20 cellular contexts compared by ENCODE assay signal in genomic region chr2:76461431-76461830, GRCh38.
"Had no signal": no experiment of that assay in that cellular context is flagged by ENCODE, and none has a peak within 500 bp of the region (broad histone marks: within the 10 kb centered on the region; RNA-seq: fewer than 3 reads in every experiment).

No MANE protein-coding gene starts in this region.

- DNase-seq: colonic mucosa; cortex of kidney; dermis blood vessel endothelial cell; dorsolateral prefrontal cortex; effector CD4-positive, alpha-beta T cell; effector CD8-positive, alpha-beta T cell; effector memory CD4-positive, alpha-beta T cell; effector memory CD8-positive, alpha-beta T cell; endodermal cell; erythroblast; esophagus squamous epithelium; foreskin fibroblast; foreskin keratinocyte; foreskin melanocyte; gastrocnemius medialis; glutamatergic neuron; heart left ventricle; heart right ventricle had no signal

- ATAC-seq: effector memory CD8-positive, alpha-beta T cell; esophagus mucosa; foreskin keratinocyte; gastrocnemius medialis; gastroesophageal sphincter; heart left ventricle; heart right ventricle had no signal
